In the genomic region with DNA sequence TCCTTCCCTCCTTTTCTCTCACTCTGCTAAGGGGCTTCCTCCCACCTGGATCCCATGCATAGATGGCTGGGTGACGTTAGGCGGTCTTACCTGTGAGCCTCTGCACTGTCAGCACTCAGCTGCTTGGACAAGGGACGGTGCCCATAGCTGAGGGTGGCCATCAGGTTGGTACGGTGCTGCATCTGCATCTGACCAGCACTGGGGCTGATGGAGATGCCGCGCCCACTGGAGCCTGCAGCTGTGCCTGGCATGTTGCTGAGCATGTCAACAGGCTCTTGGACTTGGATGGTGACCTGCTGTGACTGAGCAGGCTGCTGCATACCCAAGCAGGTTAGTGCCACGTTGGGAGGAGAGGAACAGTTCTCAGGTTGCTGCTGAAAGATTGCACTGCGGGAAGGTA, we compare ENCODE assay signal across 30 cellular contexts. TPM values are rescaled to one million over a fixed set of nuclear protein-coding genes. Genes with fewer than 3 reads are reported as not detected.
DNase-seq lines count a peak whose midpoint lies in the region; ATAC-seq and TF ChIP-seq lines count a peak whose summit lies in the region.
"Had no signal": no experiment of that assay in that cellular context is flagged by ENCODE, and none has a peak within 500 bp of the region (broad histone marks: within the 10 kb centered on the region; RNA-seq: fewer than 3 reads in every experiment).

No MANE protein-coding gene starts in this region.

- no peak overlapping the region for H2BK120ac ChIP-seq in neuronal stem cell (ENCODE audit: low read depth, low read length)

- H3K27ac ChIP-seq in neuronal stem cell (replicated peaks; ENCODE audit: low read length) = no peak overlapping the region
- H3K27ac ChIP-seq: HL-60, SJSA1 had no signal

- no peak for DNase-seq in activated CD8-positive, alpha-beta T cell treated with anti-CD3 and anti-CD28 coated beads, Interleukin-2, amount 10 ng/mL, durations not matched to agents 7 days and 5 days
- DNase-seq in activated CD8-positive, alpha-beta T cell treated with anti-CD3 and anti-CD28 coated beads for 36 hours = no peak
- DNase-seq in activated naive CD8-positive, alpha-beta T cell treated with anti-CD3 and anti-CD28 coated beads for 36 hours = no peak
- DNase-seq in neuronal stem cell (ENCODE audit: low spot score) (no peak), HuH-7 (ENCODE audit: low spot score) (no peak), T-helper 1 cell (no peak)
- DNase-seq: 8988T; CD8-positive, alpha-beta T cell; DMS 273 treated with DMSO at 0.1 percent for 48 hours; DMS79; EL; GDM1; Karpas-422; NCI-H1092; NCI-H1417 treated with DMSO at 0.1 percent for 48 hours; NCI-H1694 treated with DMSO at 0.1 percent for 48 hours; NCI-H2081; NCI-H2227 treated with DMSO at 0.1 percent for 48 hours; NCI-H526 treated with DMSO at 0.1 percent for 48 hours; Right ventricle myocardium superior; RPMI8226 had no signal

- H4K8ac ChIP-seq in neuronal stem cell (ENCODE audit: low read depth, low read length) = no peak overlapping the region

- no peak overlapping the region for H3K4me3 Mint-ChIP-seq in activated CD8-positive, alpha-beta T cell treated with anti-CD3 and anti-CD28 coated beads, Interleukin-2, amount 10 ng/mL, durations not matched to agents 7 days and 5 days
- H3K4me3 Mint-ChIP-seq in activated CD8-positive, alpha-beta T cell treated with anti-CD3 and anti-CD28 coated beads for 36 hours = no peak overlapping the region
- no peak overlapping the region for H3K4me3 Mint-ChIP-seq in activated naive CD8-positive, alpha-beta T cell treated with anti-CD3 and anti-CD28 coated beads for 36 hours
- H3K4me3 Mint-ChIP-seq: CD8-positive, alpha-beta T cell had no signal

- H3K9ac ChIP-seq in neuronal stem cell (ENCODE audit: low read depth, low read length, poor library complexity) = no peak overlapping the region

- H3K36me3 Mint-ChIP-seq in activated CD8-positive, alpha-beta T cell treated with anti-CD3 and anti-CD28 coated beads, Interleukin-2, amount 10 ng/mL, durations not matched to agents 7 days and 5 days (ENCODE audit: low read depth) = peaks cover 59% of the 10 kb centered on the region
- peaks cover 50% of the 10 kb centered on the region for H3K36me3 Mint-ChIP-seq in activated CD8-positive, alpha-beta T cell treated with anti-CD3 and anti-CD28 coated beads for 36 hours (ENCODE audit: low read depth)
- H3K36me3 Mint-ChIP-seq in activated naive CD8-positive, alpha-beta T cell treated with anti-CD3 and anti-CD28 coated beads for 36 hours = peaks cover 35% of the 10 kb centered on the region

- no peak overlapping the region for H3K4me2 ChIP-seq in neuronal stem cell (ENCODE audit: insufficient read depth, low read length, poor library complexity, severe bottlenecking)

- no peak overlapping the region for H4K91ac ChIP-seq in neuronal stem cell (ENCODE audit: low read depth, low read length, poor library complexity)

- H2AK5ac ChIP-seq in neuronal stem cell (ENCODE audit: low read depth, low read length) = no peak overlapping the region

- peak overlapping the region in 1 of 2 donors; percentile 1 for H3K4me3 ChIP-seq in neuronal stem cell (ENCODE audit: low read length in 2 of 2)
- H3K4me3 ChIP-seq: GM12878, SJSA1 had no signal

- TF ChIP-seq CTCF in activated CD8-positive, alpha-beta T cell treated with anti-CD3 and anti-CD28 coated beads for 36 hours (IDR thresholded peaks at IDR 0.05) = no peak

- peaks cover 0 to 3% of the 10 kb centered on the region in 2 donors for H3K9me3 ChIP-seq in neuronal stem cell (replicated peaks in 1 of 2; ENCODE audit: control insufficient read depth in 2 of 2, insufficient read depth in 1 of 2, low read depth in 1 of 2, low read length in 2 of 2)
- H3K9me3 ChIP-seq: SJSA1 had no signal

- peaks cover 54 to 90% of the 10 kb centered on the region in 2 donors for H3K36me3 ChIP-seq in neuronal stem cell (replicated peaks in 1 of 2; ENCODE audit: control insufficient read depth in 2 of 2, insufficient read depth in 2 of 2, low read length in 2 of 2)

- no peaks in the 10 kb centered on the region for H3K27me3 Mint-ChIP-seq in activated CD8-positive, alpha-beta T cell treated with anti-CD3 and anti-CD28 coated beads, Interleukin-2, amount 10 ng/mL, durations not matched to agents 7 days and 5 days (ENCODE audit: low read depth)
- H3K27me3 Mint-ChIP-seq in activated CD8-positive, alpha-beta T cell treated with anti-CD3 and anti-CD28 coated beads for 36 hours = no peaks in the 10 kb centered on the region
- no peaks in the 10 kb centered on the region for H3K27me3 Mint-ChIP-seq in activated naive CD8-positive, alpha-beta T cell treated with anti-CD3 and anti-CD28 coated beads for 36 hours

- H3K9me3 Mint-ChIP-seq in activated CD8-positive, alpha-beta T cell treated with anti-CD3 and anti-CD28 coated beads, Interleukin-2, amount 10 ng/mL, durations not matched to agents 7 days and 5 days (ENCODE audit: insufficient read depth) = no peaks in the 10 kb centered on the region
- peaks cover 3% of the 10 kb centered on the region for H3K9me3 Mint-ChIP-seq in activated CD8-positive, alpha-beta T cell treated with anti-CD3 and anti-CD28 coated beads for 36 hours
- H3K9me3 Mint-ChIP-seq in activated naive CD8-positive, alpha-beta T cell treated with anti-CD3 and anti-CD28 coated beads for 36 hours = peaks cover 2% of the 10 kb centered on the region
- H3K9me3 Mint-ChIP-seq: CD8-positive, alpha-beta T cell had no signal

- H3K14ac ChIP-seq in neuronal stem cell (ENCODE audit: low read length) = peak overlapping the region; percentile 75

- CTCF ChIA-PET in activated CD8-positive, alpha-beta T cell treated with anti-CD3 and anti-CD28 coated beads, Interleukin-2, amount 10 ng/mL, durations not matched to agents 7 days and 5 days (lab: Charles Lee) = no interaction called here
- CTCF ChIA-PET in activated CD8-positive, alpha-beta T cell treated with anti-CD3 and anti-CD28 coated beads for 36 hours (lab: Charles Lee) = interaction anchor here (1.3 to 1.6 kb wide), 3 partner anchors 23 to 246 kb away, joined by 3 to 5 read pairs (median 4); a partner anchor contains a TSS

- peaks cover 4% of the 10 kb centered on the region for H3K79me1 ChIP-seq in neuronal stem cell (ENCODE audit: low read depth, low read length)

- H2BK15ac ChIP-seq in neuronal stem cell (ENCODE audit: low read length) = no peak overlapping the region

- intact Hi-C loops in activated CD8-positive, alpha-beta T cell treated with anti-CD3 and anti-CD28 coated beads for 36 hours (cut with micrococcal nuclease) = no loop called here

- H2BK5ac ChIP-seq in neuronal stem cell (ENCODE audit: low read length) = no peak overlapping the region

- peak overlapping the region; percentile 2 for H3K27ac Mint-ChIP-seq in activated CD8-positive, alpha-beta T cell treated with anti-CD3 and anti-CD28 coated beads, Interleukin-2, amount 10 ng/mL, durations not matched to agents 7 days and 5 days
- no peak overlapping the region for H3K27ac Mint-ChIP-seq in activated CD8-positive, alpha-beta T cell treated with anti-CD3 and anti-CD28 coated beads for 36 hours
- peak overlapping the region; percentile 10 for H3K27ac Mint-ChIP-seq in activated naive CD8-positive, alpha-beta T cell treated with anti-CD3 and anti-CD28 coated beads for 36 hours
- H3K27ac Mint-ChIP-seq: CD8-positive, alpha-beta T cell had no signal

- no peak overlapping the region for H3K23ac ChIP-seq in neuronal stem cell (ENCODE audit: low read depth, low read length, poor library complexity)

- no peak overlapping the region for H3K18ac ChIP-seq in neuronal stem cell (ENCODE audit: low read length)

- no peak overlapping the region for H3K4ac ChIP-seq in neuronal stem cell (ENCODE audit: low read length)

- no peak overlapping the region for H2AFZ ChIP-seq in neuronal stem cell (ENCODE audit: low read length)

- H2BK12ac ChIP-seq in neuronal stem cell (ENCODE audit: low read length) = no peak overlapping the region

- no peak for ATAC-seq in activated CD8-positive, alpha-beta T cell treated with anti-CD3 and anti-CD28 coated beads, Interleukin-2, amount 10 ng/mL, durations not matched to agents 7 days and 5 days
- ATAC-seq in activated CD8-positive, alpha-beta T cell treated with anti-CD3 and anti-CD28 coated beads for 36 hours = no peak
- ATAC-seq in HG02973 (IDR thresholded peaks at IDR 0.05; ENCODE audit: unreplicated experiment) (no peak), GM19463 (IDR thresholded peaks at IDR 0.05; ENCODE audit: unreplicated experiment) (no peak)
- ATAC-seq: CD8-positive, alpha-beta T cell; GM12878; HCT116 had no signal

- no peaks in the 10 kb centered on the region for H3K27me3 ChIP-seq in neuronal stem cell (ENCODE audit: control insufficient read depth in 3 of 3, insufficient read depth in 3 of 3, low read depth in 1 of 3, low read length in 3 of 3)
- H3K27me3 ChIP-seq: SJSA1 had no signal

- no peaks in the 10 kb centered on the region for H3K4me1 ChIP-seq in neuronal stem cell (ENCODE audit: control insufficient read depth in 2 of 2, insufficient read depth in 1 of 2, low read depth in 1 of 2, low read length in 2 of 2)

- POLR2A ChIA-PET in activated CD8-positive, alpha-beta T cell treated with anti-CD3 and anti-CD28 coated beads, Interleukin-2, amount 10 ng/mL, durations not matched to agents 7 days and 5 days (lab: Charles Lee) = no interaction called here
- POLR2A ChIA-PET in activated CD8-positive, alpha-beta T cell treated with anti-CD3 and anti-CD28 coated beads for 36 hours (lab: Charles Lee) = interaction anchor here (0.9 kb wide), 2 partner anchors 9 to 14 kb away, joined by 3 to 4 read pairs; no protein-coding TSS in a partner anchor

- peaks cover 22% of the 10 kb centered on the region for H3K4me1 Mint-ChIP-seq in activated CD8-positive, alpha-beta T cell treated with anti-CD3 and anti-CD28 coated beads, Interleukin-2, amount 10 ng/mL, durations not matched to agents 7 days and 5 days (ENCODE audit: low read depth)
- peaks cover 23% of the 10 kb centered on the region for H3K4me1 Mint-ChIP-seq in activated CD8-positive, alpha-beta T cell treated with anti-CD3 and anti-CD28 coated beads for 36 hours (ENCODE audit: low read depth)
- peaks cover 22% of the 10 kb centered on the region for H3K4me1 Mint-ChIP-seq in activated naive CD8-positive, alpha-beta T cell treated with anti-CD3 and anti-CD28 coated beads for 36 hours

- no CpG with 5 or more reads among the region's 8 CpGs for WGBS in neuronal stem cell (ENCODE audit: extremely low coverage in 2 of 2, insufficient read length in 2 of 2, insufficient replicate concordance in 1 of 2), 2 donors

RNA-seq across cellular contexts. Expression of a gene that starts 21.8 kb away (rescaled TPM):
- not detected for total RNA-seq in activated CD8-positive, alpha-beta T cell treated with anti-CD3 and anti-CD28 coated beads, Interleukin-2, amount 10 ng/mL, durations not matched to agents 7 days and 5 days
- not detected for total RNA-seq in activated CD8-positive, alpha-beta T cell treated with anti-CD3 and anti-CD28 coated beads for 36 hours
- total RNA-seq in activated naive CD8-positive, alpha-beta T cell treated with anti-CD3 and anti-CD28 coated beads for 36 hours = under 1 TPM in 1 of 2 experiments, not detected in 1; 0.33 TPM
- polyA plus RNA-seq in neuronal stem cell (2013, experiment 1 of 2) = 0.29 TPM
- polyA plus RNA-seq in neuronal stem cell (2013, experiment 2 of 2) = 0.46 TPM
- total RNA-seq: H1, NCI-H460, SJSA1 had no signal
- polyA plus RNA-seq: BJ had no signal

RNA-seq across cellular contexts. Expression of a gene that starts 29.5 kb away (rescaled TPM):
- total RNA-seq in activated CD8-positive, alpha-beta T cell treated with anti-CD3 and anti-CD28 coated beads, Interleukin-2, amount 10 ng/mL, durations not matched to agents 7 days and 5 days = not detected
- not detected for total RNA-seq in activated CD8-positive, alpha-beta T cell treated with anti-CD3 and anti-CD28 coated beads for 36 hours
- not detected for total RNA-seq in activated naive CD8-positive, alpha-beta T cell treated with anti-CD3 and anti-CD28 coated beads for 36 hours
- polyA plus RNA-seq in neuronal stem cell (2013, experiment 1 of 2) = not detected
- polyA plus RNA-seq in neuronal stem cell (2013, experiment 2 of 2) = not detected
- total RNA-seq: CD8-positive, alpha-beta T cell; H1; NCI-H460; SJSA1 had no signal
- polyA plus RNA-seq: BJ, GM12878, H1 had no signal

RNA-seq across cellular contexts. Expression of a gene that starts 36.1 kb away (rescaled TPM):
- total RNA-seq in activated CD8-positive, alpha-beta T cell treated with anti-CD3 and anti-CD28 coated beads, Interleukin-2, amount 10 ng/mL, durations not matched to agents 7 days and 5 days = not detected
- total RNA-seq in activated CD8-positive, alpha-beta T cell treated with anti-CD3 and anti-CD28 coated beads for 36 hours = not detected
- not detected for total RNA-seq in activated naive CD8-positive, alpha-beta T cell treated with anti-CD3 and anti-CD28 coated beads for 36 hours
- not detected for polyA plus RNA-seq in neuronal stem cell (2013, experiment 1 of 2)
- not detected for polyA plus RNA-seq in neuronal stem cell (2013, experiment 2 of 2)
- total RNA-seq: CD8-positive, alpha-beta T cell; GM12878; H1; NCI-H460; Right ventricle myocardium superior; SJSA1 had no signal
- polyA plus RNA-seq: BJ, GM12878, H1 had no signal
